ENCODE assay signal across 8 cellular contexts in the genomic region with DNA sequence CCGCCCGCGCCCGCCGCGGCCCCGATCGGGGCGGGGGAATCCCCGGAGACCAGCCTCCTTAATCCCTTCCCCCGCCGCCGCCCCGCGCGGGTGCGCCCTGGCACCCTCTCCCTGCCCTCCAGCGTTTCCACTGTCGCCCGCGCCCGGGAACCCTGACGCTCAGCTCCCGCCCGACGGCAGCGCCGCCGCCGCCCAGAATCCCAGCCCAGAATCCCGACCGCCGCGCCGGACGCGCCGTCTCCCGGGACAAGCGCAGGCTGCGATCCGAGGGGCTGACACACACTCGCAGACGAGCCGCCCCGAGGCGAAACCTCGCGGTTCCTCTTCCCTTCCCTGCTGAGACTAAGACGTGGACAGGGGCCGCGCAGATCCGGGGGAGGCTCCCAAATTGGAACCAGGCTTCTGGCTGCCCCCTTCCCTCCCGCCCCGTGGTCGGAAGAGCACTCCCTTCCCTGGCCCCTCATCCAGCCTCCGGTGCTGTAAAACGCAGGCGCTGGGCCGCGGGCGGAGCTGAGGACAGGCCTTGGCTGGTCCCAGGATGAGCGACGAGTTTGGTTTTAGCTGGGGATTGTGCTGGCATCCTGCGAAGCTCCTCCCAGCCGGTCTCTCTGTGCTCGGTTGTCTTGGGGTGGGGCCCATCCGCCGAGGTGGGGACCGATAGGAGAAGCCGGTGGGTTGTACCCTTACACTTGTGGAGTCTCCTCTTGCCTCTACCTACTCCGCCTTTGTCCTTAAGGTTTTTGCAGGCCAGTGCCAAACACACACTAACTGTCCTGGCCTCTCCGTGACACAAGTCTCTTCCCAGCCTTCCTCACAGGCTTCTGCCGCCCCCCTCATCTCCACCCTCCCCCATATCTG. TPM values are rescaled to one million over a fixed set of nuclear protein-coding genes. Genes with fewer than 3 reads are reported as not detected.
DNase-seq lines count a peak whose midpoint lies in the region; ATAC-seq and TF ChIP-seq lines count a peak whose summit lies in the region.

No MANE protein-coding gene starts in this region.

- no peaks in the 10 kb centered on the region for H3K9me3 ChIP-seq in neuronal stem cell (replicated peaks in 1 of 2; ENCODE audit: control insufficient read depth in 2 of 2, insufficient read depth in 1 of 2, low read depth in 1 of 2, low read length in 2 of 2)

- H2BK5ac ChIP-seq in neuronal stem cell (ENCODE audit: low read length): peak overlapping the region; percentile 67

- H3K4ac ChIP-seq in neuronal stem cell (ENCODE audit: low read length): peak overlapping the region; percentile 45

- peak overlapping the region; percentile 65 for H3K27ac ChIP-seq in neuronal stem cell (replicated peaks; ENCODE audit: low read length)

- H4K91ac ChIP-seq in neuronal stem cell (ENCODE audit: low read depth, low read length, poor library complexity): no peak overlapping the region

- H3K27me3 ChIP-seq in neuronal stem cell (ENCODE audit: control insufficient read depth in 3 of 3, insufficient read depth in 3 of 3, low read depth in 1 of 3, low read length in 3 of 3): peaks cover 0 to 15% (median 2%) of the 10 kb centered on the region in 3 experiments

- peak overlapping the region; percentile 94 for H2AFZ ChIP-seq in neuronal stem cell (ENCODE audit: low read length)

- peak overlapping the region; percentile 88 for H3K4me2 ChIP-seq in neuronal stem cell (ENCODE audit: insufficient read depth, low read length, poor library complexity, severe bottlenecking)

- peak overlapping the region; percentile 60 for H2BK15ac ChIP-seq in neuronal stem cell (ENCODE audit: low read length)

- ATAC-seq in GM21737 (IDR thresholded peaks at IDR 0.05; ENCODE audit: unreplicated experiment): peak; percentile 24
- ATAC-seq in activated T-cell treated with anti-CD3 and anti-CD28 coated beads, Interleukin-2, amount 50 U/mL, for 72 hours (replicated peaks in 1 of 2): peak; percentile 31 to 35

- peaks cover 3 to 6% of the 10 kb centered on the region in 2 donors for H3K36me3 ChIP-seq in neuronal stem cell (replicated peaks in 1 of 2; ENCODE audit: control insufficient read depth in 2 of 2, insufficient read depth in 2 of 2, low read length in 2 of 2)

- H4K8ac ChIP-seq in neuronal stem cell (ENCODE audit: low read depth, low read length): no peak overlapping the region

- H3K18ac ChIP-seq in neuronal stem cell (ENCODE audit: low read length): peak overlapping the region; percentile 99

- peak overlapping the region; percentile 99 for H3K9ac ChIP-seq in neuronal stem cell (ENCODE audit: low read depth, low read length, poor library complexity)

- H3K4me3 Mint-ChIP-seq in activated T-cell treated with anti-CD3 and anti-CD28 coated beads, Interleukin-2, amount 50 U/mL, for 72 hours: peak overlapping the region; percentile 93 to 96

- H3K4me3 ChIP-seq in LNCaP clone FGC (ENCODE audit: low read depth, low read length) (peak overlapping the region; percentile 63), neuronal stem cell (ENCODE audit: low read length in 2 of 2) (peak overlapping the region; percentile 56 to 91)

- no peak overlapping the region for H2BK12ac ChIP-seq in neuronal stem cell (ENCODE audit: low read length)

- peak; percentile 18 for DNase-seq in NCI-H1105 (lab: John Stamatoyannopoulos, UW)
- DNase-seq in NCI-H1105 treated with DMSO at 0.1 percent for 48 hours (lab: John Stamatoyannopoulos, UW): no peak
- no peak for DNase-seq in LNCaP clone FGC (ENCODE audit: low read depth)
- peak in 1 of 2 donors; percentile 14 for DNase-seq in activated T-cell treated with anti-CD3 and anti-CD28 coated beads, Interleukin-2, amount 50 U/mL, for 72 hours
- peak; percentile 67 for DNase-seq in foreskin melanocyte
- DNase-seq in neuronal stem cell (ENCODE audit: low spot score): no peak
- no peak for DNase-seq in pons (ENCODE audit: low spot score)

- no peak overlapping the region for H3K27ac Mint-ChIP-seq in activated T-cell treated with anti-CD3 and anti-CD28 coated beads, Interleukin-2, amount 50 U/mL, for 72 hours

- peak overlapping the region; percentile 82 for H3K14ac ChIP-seq in neuronal stem cell (ENCODE audit: low read length)

- peaks cover 23% of the 10 kb centered on the region for H3K27me3 Mint-ChIP-seq in activated T-cell treated with anti-CD3 and anti-CD28 coated beads, Interleukin-2, amount 50 U/mL, for 72 hours (ENCODE audit: low read depth)

- peaks cover 6% of the 10 kb centered on the region for H3K79me1 ChIP-seq in neuronal stem cell (ENCODE audit: low read depth, low read length)

- H3K4me1 Mint-ChIP-seq in activated T-cell treated with anti-CD3 and anti-CD28 coated beads, Interleukin-2, amount 50 U/mL, for 72 hours (ENCODE audit: low read depth): peaks cover 20% of the 10 kb centered on the region

- no peaks in the 10 kb centered on the region for H3K9me3 Mint-ChIP-seq in activated T-cell treated with anti-CD3 and anti-CD28 coated beads, Interleukin-2, amount 50 U/mL, for 72 hours

- WGBS in neuronal stem cell (ENCODE audit: extremely low coverage in 2 of 2, insufficient read length in 2 of 2, insufficient replicate concordance in 1 of 2), 2 donors: no CpG with 5 or more reads among the region's 74 CpGs

- H3K4me1 ChIP-seq in neuronal stem cell (ENCODE audit: control insufficient read depth in 2 of 2, insufficient read depth in 1 of 2, low read depth in 1 of 2, low read length in 2 of 2): peaks cover 9 to 34% of the 10 kb centered on the region in 2 donors

- no peak for TF ChIP-seq CTCF in LNCaP clone FGC (IDR thresholded peaks at IDR 0.05; ENCODE audit: control insufficient read depth, extremely low read depth, insufficient read depth)

- peak overlapping the region; percentile 62 for H2AK5ac ChIP-seq in neuronal stem cell (ENCODE audit: low read depth, low read length)

- no peak overlapping the region for H2BK120ac ChIP-seq in neuronal stem cell (ENCODE audit: low read depth, low read length)

- peaks cover 0 to 2% of the 10 kb centered on the region in 2 donors for H3K36me3 Mint-ChIP-seq in activated T-cell treated with anti-CD3 and anti-CD28 coated beads, Interleukin-2, amount 50 U/mL, for 72 hours (ENCODE audit: insufficient read depth in 2 of 2)

- H3K23ac ChIP-seq in neuronal stem cell (ENCODE audit: low read depth, low read length, poor library complexity): peak overlapping the region; percentile 12

RNA-seq across cellular contexts. Expression of a gene that starts 1.1 kb away (rescaled TPM):
- total RNA-seq in activated T-cell treated with anti-CD3 and anti-CD28 coated beads, Interleukin-2, amount 50 U/mL, for 72 hours: 1 to 10 TPM; 1.5 to 1.9 TPM
- 34.2 TPM for polyA plus RNA-seq in neuronal stem cell (2013, experiment 1 of 2)
- 32.5 TPM for polyA plus RNA-seq in neuronal stem cell (2013, experiment 2 of 2)

RNA-seq across cellular contexts. Expression of a gene that starts 22.3 kb away (rescaled TPM):
- 10 to 100 TPM; 33.7 to 40.0 TPM for total RNA-seq in activated T-cell treated with anti-CD3 and anti-CD28 coated beads, Interleukin-2, amount 50 U/mL, for 72 hours
- 10.4 TPM for polyA plus RNA-seq in neuronal stem cell (2013, experiment 1 of 2)
- 10.0 TPM for polyA plus RNA-seq in neuronal stem cell (2013, experiment 2 of 2)

RNA-seq across cellular contexts. Expression of a gene that starts 27.6 kb away (rescaled TPM):
- 1 to 10 TPM; 1.8 to 5.3 TPM for total RNA-seq in activated T-cell treated with anti-CD3 and anti-CD28 coated beads, Interleukin-2, amount 50 U/mL, for 72 hours
- 3.1 TPM for polyA plus RNA-seq in neuronal stem cell (2013, experiment 1 of 2)
- polyA plus RNA-seq in neuronal stem cell (2013, experiment 2 of 2): 3.0 TPM

RNA-seq across cellular contexts. Expression of a gene that starts 57.2 kb away (rescaled TPM):
- total RNA-seq in activated T-cell treated with anti-CD3 and anti-CD28 coated beads, Interleukin-2, amount 50 U/mL, for 72 hours: not detected
- polyA plus RNA-seq in neuronal stem cell (2013, experiment 1 of 2): 0.06 TPM
- 0.07 TPM for polyA plus RNA-seq in neuronal stem cell (2013, experiment 2 of 2)

Comparison
In these comparisons a context has a peak if more than half of its experiments do, and no peak if none do; other contexts are left out.
1. DNase-seq: peak in NCI-H1105 (single experiment) and foreskin melanocyte (single experiment); none in NCI-H1105 treated with DMSO at 0.1 percent for 48 hours (single experiment), LNCaP clone FGC (single experiment), neuronal stem cell (single experiment) and pons (single experiment).